In the genomic region with DNA sequence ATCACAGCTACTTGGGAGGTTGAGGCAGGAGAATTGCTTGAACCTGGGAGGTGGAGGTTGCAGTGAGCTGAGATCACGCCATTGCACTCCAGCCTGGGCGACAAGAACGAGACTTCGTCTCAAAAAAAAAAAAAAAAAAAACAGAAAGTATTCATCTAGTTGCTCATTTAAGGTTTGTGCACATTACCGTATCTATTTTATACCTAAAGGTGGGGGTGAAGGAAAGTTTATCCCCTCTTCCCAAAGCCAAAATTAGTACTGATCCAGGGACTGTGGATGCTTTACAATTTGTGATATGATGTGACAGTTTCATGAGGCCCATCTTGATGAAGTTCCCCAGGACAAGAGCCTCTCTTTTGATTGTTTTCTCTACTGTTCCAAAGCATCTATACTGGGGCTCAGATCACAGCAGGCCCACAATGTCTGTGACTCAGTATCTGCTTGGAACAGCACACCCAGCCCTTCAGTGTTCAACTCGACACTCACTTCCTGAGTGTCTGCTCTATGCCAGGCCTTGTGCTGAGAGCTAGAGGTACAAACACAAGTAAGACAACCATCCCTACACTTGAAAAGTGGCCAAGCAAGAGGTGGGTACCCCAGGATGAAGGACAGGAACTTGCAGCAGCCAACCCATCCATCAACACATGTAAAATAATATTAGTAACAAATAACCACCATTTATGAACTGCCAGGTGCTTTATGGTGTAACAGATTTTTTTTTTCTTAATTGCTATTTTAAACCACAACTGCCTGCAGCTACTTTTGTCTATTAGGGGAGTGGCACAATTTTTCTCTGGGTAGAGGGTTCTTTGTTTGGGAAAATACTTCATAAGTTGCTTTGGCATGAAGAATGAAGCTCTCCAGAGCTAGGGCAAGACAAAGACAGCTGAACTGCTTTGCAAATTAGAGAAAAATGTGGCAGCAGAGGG, we compare ENCODE assay signal across 1 cellular context.
TF ChIP-seq lines count a peak whose summit lies in the region.

No MANE protein-coding gene starts in this region.

TF ChIP-seq in H1, 55 proteins besides CTCF, POLR2A, EP300 and RAD21 (continued from another document):
- TF ChIP-seq RFX5 (IDR thresholded peaks at IDR 0.05; ENCODE audit: borderline replicate concordance, low read depth, low read length) (no peak), SIRT6 (IDR thresholded peaks at IDR 0.05; ENCODE audit: low read length) (no peak)
